ENCODE assay signal across 1 cellular context in the genomic region with DNA sequence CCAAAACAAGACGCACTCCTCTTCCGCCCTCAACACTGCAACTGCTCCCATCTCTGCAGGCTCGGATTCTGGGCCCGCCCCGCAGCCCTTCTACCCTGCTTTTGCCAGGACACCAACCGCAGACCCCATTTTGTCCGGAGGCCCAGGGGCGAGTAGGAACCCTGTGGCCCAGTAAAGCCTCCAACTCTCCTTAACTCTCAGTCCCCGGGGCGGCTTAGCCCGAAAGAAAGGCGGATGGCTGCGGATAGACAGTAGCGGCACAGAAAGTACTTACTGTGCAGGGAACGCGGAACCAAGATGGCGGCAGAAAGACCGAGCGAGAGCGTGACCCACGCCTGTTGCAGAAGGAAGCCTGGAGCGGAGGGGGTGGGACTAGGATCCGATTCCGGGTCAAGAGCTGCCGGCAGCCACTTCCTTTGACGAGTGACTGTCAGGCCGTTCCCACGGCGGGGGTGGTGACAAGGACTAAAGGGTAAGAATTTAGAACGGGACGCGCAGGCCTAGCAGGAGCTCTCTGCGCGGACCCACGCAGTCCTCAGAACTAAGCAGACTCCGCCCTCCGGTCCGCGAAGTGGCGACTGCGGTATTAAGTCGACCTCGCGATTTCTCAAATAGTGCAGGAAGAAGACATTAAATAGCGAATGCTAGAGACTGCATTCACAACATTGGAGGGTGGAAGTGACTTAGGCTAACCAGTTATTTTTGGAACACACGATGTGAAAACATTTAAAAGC.
TF ChIP-seq lines count a peak whose summit lies in the region.

Gene NACA (minus strand): TSS at position 311 of the 734 bp plus-strand sequence. CDS start 778 bp downstream, outside the sequence.

TF ChIP-seq in HepG2, 621 proteins besides CTCF, POLR2A, EP300 and RAD21 (continued from another document and continues in another):
- TF ChIP-seq ZNF564 (CRISPR knock-in tag; IDR thresholded peaks at IDR 0.05) (peak; percentile 58; the same call in 1 of the 2 replicates), PAWR (CRISPR knock-in tag; IDR thresholded peaks at IDR 0.05; ENCODE audit: borderline replicate concordance) (no peak), ARID2 (CRISPR knock-in tag; IDR thresholded peaks at IDR 0.05; ENCODE audit: borderline replicate concordance) (no peak), PRDM15 (CRISPR knock-in tag; IDR thresholded peaks at IDR 0.05) (no peak), HMGXB4 (CRISPR knock-in tag; IDR thresholded peaks at IDR 0.05; ENCODE audit: borderline replicate concordance in 1 of 2, low read depth in 1 of 2) (peak; percentile 93 to 95), WIZ (CRISPR knock-in tag; IDR thresholded peaks at IDR 0.05) (peak; percentile 59; the same call in 1 of the 2 replicates), ZNF747 (CRISPR knock-in tag; IDR thresholded peaks at IDR 0.05; ENCODE audit: borderline replicate concordance) (peak; percentile 85; the same call in 1 of the 2 replicates), ATF7 (IDR thresholded peaks at IDR 0.05) (no peak), ATF7 (CRISPR knock-in tag; IDR thresholded peaks at IDR 0.05) (peak; percentile 45; the same call in 1 of the 2 replicates), HIVEP1 (CRISPR knock-in tag; IDR thresholded peaks at IDR 0.05) (peak; percentile 78), ZSCAN20 (CRISPR knock-in tag; IDR thresholded peaks at IDR 0.05; ENCODE audit: borderline replicate concordance) (no peak), ZNF790 (CRISPR knock-in tag; IDR thresholded peaks at IDR 0.05; ENCODE audit: borderline replicate concordance) (peak; percentile 68; the same call in 1 of the 2 replicates), ZNF850 (CRISPR knock-in tag; conservative IDR thresholded peaks at IDR 0.05) (no peak), ZNF317 (CRISPR knock-in tag; IDR thresholded peaks at IDR 0.05) (peak; percentile 81), SOX6 (IDR thresholded peaks at IDR 0.05) (no peak), SOX6 (CRISPR knock-in tag; IDR thresholded peaks at IDR 0.05) (peak; percentile 81), IKZF4 (CRISPR knock-in tag; IDR thresholded peaks at IDR 0.05; ENCODE audit: borderline replicate concordance, low read depth, not compliant biosample characterization) (no peak), CHCHD3 (CRISPR knock-in tag; IDR thresholded peaks at IDR 0.05) (no peak), SIX4 (CRISPR knock-in tag; IDR thresholded peaks at IDR 0.05) (no peak), XRCC5 (optimal IDR thresholded peaks at IDR 0.05; ENCODE audit: low read length) (peak; percentile 74), ZNF710 (CRISPR knock-in tag; IDR thresholded peaks at IDR 0.05; ENCODE audit: borderline replicate concordance) (peak; percentile 67; the same call in 1 of the 2 replicates), ZNF101 (CRISPR knock-in tag; IDR thresholded peaks at IDR 0.05; ENCODE audit: borderline replicate concordance, low read depth) (peak; percentile 78; the same call in 1 of the 2 replicates), TCF12 (IDR thresholded peaks at IDR 0.05) (no peak), TCF12 (CRISPR knock-in tag; IDR thresholded peaks at IDR 0.05) (peak; percentile 75; the same call in 1 of the 2 replicates), ZNF124 (CRISPR knock-in tag; IDR thresholded peaks at IDR 0.05) (peak; percentile 90), ZNF607 (CRISPR knock-in tag; IDR thresholded peaks at IDR 0.05; ENCODE audit: borderline replicate concordance) (no peak), RXRA (CRISPR knock-in tag; IDR thresholded peaks at IDR 0.05) (peak; percentile 69), TSC22D2 (CRISPR knock-in tag; IDR thresholded peaks at IDR 0.05; ENCODE audit: borderline replicate concordance) (peak; percentile 56; the same call in 1 of the 2 replicates), ZNF761 (CRISPR knock-in tag; conservative IDR thresholded peaks at IDR 0.05) (peak; percentile 82; the same call in 1 of the 2 replicates), RAD51 (IDR thresholded peaks at IDR 0.05; ENCODE audit: borderline replicate concordance) (no peak), GATAD2A (CRISPR knock-in tag; IDR thresholded peaks at IDR 0.05) (peak; percentile 78), KDM6A (CRISPR knock-in tag; IDR thresholded peaks at IDR 0.05; ENCODE audit: low read depth) (no peak), ZFP36L1 (CRISPR knock-in tag; IDR thresholded peaks at IDR 0.05) (no peak), ZNF576 (CRISPR knock-in tag; IDR thresholded peaks at IDR 0.05) (no peak), GMEB2 (CRISPR knock-in tag; IDR thresholded peaks at IDR 0.05; ENCODE audit: low read depth) (peak; percentile 90), ZNF138 (CRISPR knock-in tag; IDR thresholded peaks at IDR 0.05; ENCODE audit: low read depth) (0 out of 2 replicates have a peak, but pooled peaks have one; percentile 84), ZNF841 (CRISPR knock-in tag; IDR thresholded peaks at IDR 0.05; ENCODE audit: borderline replicate concordance) (no peak)
- TF ChIP-seq, protein P1, sequence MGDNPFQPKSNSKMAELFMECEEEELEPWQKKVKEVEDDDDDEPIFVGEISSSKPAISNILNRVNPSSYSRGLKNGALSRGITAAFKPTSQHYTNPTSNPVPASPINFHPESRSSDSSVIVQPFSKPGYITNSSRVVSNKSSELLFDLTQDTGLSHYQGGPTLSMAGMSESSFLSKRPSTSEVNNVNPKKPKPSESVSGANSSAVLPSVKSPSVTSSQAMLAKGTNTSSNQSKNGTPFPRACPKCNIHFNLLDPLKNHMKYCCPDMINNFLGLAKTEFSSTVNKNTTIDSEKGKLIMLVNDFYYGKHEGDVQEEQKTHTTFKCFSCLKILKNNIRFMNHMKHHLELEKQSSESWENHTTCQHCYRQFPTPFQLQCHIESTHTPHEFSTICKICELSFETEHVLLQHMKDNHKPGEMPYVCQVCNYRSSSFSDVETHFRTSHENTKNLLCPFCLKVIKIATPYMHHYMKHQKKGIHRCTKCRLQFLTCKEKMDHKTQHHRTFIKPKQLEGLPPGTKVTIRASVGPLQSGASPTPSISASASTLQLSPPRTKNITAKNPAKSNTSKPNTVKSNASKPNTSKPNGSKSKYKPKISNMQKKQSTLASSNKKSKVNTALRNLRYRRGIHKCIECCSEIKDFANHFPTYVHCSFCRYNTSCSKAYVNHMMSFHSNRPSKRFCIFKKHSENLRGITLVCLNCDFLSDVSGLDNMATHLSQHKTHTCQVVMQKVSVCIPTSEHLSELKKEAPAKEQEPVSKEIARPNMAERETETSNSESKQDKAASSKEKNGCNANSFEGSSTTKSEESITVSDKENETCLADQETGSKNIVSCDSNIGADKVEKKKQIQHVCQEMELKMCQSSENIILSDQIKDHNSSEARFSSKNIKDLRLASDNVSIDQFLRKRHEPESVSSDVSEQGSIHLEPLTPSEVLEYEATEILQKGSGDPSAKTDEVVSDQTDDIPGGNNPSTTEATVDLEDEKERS (CRISPR knock-in tag; IDR thresholded peaks at IDR 0.05), result peak; percentile 95
- TF ChIP-seq, protein P2, sequence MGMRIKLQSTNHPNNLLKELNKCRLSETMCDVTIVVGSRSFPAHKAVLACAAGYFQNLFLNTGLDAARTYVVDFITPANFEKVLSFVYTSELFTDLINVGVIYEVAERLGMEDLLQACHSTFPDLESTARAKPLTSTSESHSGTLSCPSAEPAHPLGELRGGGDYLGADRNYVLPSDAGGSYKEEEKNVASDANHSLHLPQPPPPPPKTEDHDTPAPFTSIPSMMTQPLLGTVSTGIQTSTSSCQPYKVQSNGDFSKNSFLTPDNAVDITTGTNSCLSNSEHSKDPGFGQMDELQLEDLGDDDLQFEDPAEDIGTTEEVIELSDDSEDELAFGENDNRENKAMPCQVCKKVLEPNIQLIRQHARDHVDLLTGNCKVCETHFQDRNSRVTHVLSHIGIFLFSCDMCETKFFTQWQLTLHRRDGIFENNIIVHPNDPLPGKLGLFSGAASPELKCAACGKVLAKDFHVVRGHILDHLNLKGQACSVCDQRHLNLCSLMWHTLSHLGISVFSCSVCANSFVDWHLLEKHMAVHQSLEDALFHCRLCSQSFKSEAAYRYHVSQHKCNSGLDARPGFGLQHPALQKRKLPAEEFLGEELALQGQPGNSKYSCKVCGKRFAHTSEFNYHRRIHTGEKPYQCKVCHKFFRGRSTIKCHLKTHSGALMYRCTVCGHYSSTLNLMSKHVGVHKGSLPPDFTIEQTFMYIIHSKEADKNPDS (CRISPR knock-in tag; IDR thresholded peaks at IDR 0.05), result no peak
- TF ChIP-seq, protein P3, sequence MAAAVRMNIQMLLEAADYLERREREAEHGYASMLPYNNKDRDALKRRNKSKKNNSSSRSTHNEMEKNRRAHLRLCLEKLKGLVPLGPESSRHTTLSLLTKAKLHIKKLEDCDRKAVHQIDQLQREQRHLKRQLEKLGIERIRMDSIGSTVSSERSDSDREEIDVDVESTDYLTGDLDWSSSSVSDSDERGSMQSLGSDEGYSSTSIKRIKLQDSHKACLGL (CRISPR knock-in tag; IDR thresholded peaks at IDR 0.05), result peak; percentile 70; the same call in 1 of the 2 replicates
- TF ChIP-seq, protein P4, sequence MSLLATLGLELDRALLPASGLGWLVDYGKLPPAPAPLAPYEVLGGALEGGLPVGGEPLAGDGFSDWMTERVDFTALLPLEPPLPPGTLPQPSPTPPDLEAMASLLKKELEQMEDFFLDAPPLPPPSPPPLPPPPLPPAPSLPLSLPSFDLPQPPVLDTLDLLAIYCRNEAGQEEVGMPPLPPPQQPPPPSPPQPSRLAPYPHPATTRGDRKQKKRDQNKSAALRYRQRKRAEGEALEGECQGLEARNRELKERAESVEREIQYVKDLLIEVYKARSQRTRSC (CRISPR knock-in tag; IDR thresholded peaks at IDR 0.05; ENCODE audit: low read depth), result 0 out of 2 replicates have a peak, but pooled peaks have one; percentile 93
